In the genomic region with DNA sequence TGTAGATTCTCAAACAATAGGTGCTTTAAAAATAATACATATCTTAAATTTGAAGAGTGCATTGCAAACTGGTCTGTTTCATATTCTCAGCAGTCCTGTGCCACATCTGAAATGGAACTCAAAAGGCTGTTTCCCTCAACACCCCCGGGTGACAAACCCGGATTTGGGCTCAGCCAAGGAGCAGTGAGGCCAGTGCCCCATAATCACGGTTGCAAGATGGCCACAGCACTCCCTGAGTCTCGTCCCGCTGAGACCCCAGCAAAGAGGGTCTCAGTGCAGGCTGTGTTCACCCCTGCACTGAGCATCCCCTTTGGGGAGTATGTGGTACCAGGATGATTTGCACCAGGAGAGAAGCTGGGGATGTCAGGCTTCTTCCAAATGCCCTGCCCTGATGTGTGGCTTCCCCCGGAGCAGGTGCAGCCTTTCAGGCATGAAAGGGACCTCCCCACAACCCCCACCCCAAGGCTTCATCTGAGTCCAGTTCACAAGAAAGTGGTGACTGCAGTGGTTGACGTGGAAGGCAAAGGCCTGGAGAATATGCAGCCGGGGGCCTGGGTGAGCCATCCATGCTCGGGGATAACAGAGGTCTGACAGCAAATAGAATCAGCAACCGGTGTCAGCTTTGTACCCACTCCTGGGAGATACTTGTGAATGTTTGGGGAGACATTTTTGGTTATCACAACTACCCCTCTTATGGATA, we compare ENCODE assay signal across 19 cellular contexts.
DNase-seq lines count a peak whose midpoint lies in the region; ATAC-seq and TF ChIP-seq lines count a peak whose summit lies in the region.
"Had no signal": no experiment of that assay in that cellular context is flagged by ENCODE, and none has a peak within 500 bp of the region (broad histone marks: within the 10 kb centered on the region; RNA-seq: fewer than 3 reads in every experiment).

No MANE protein-coding gene starts in this region.

- DNase-seq in astrocyte of the cerebellum (ENCODE audit: low read depth), result peak; percentile 35
- DNase-seq in mesothelial cell of epicardium (ENCODE audit: low spot score in 2 of 2, unreplicated experiment in 2 of 2), result no peak
- peak; percentile 37 for DNase-seq in upper lobe of right lung
- DNase-seq in GF-D8 (lab: John Stamatoyannopoulos, UW), result no peak
- no peak for DNase-seq in Kasumi-1 (lab: John Stamatoyannopoulos, UW)
- no peak for DNase-seq in testis
- DNase-seq: activated CD4-positive, alpha-beta memory T cell treated with anti-CD3 and anti-CD28 coated beads for 36 hours; activated naive CD4-positive, alpha-beta T cell treated with Interleukin-2 at 50 U/mL for 16 hours; BE2C; endodermal cell; GOT3; hippocampal formation; NCI-H1417; NCI-H526 treated with DMSO at 0.1 percent for 48 hours; psoas muscle; stimulated activated CD4-positive, alpha-beta T cell treated with anti-CD3 and anti-CD28 coated beads, Interleukin-12 subunit alpha, Interleukin-12 subunit beta, amount 100 ng/mL, for 4 hours; thyroid gland had no signal

- H3K4me3 Mint-ChIP-seq in mesothelial cell of epicardium, result no peak overlapping the region
- H3K4me3 Mint-ChIP-seq: activated CD4-positive, alpha-beta memory T cell treated with anti-CD3 and anti-CD28 coated beads for 36 hours; endodermal cell; nephron had no signal

- 89 to 91% methylated on average over 8 to 10 of the region's 10 CpGs for WGBS in testis, 2 donors

- no peaks in the 10 kb centered on the region for H3K27me3 Mint-ChIP-seq in mesothelial cell of epicardium (ENCODE audit: low read depth)
- H3K27me3 Mint-ChIP-seq: activated CD4-positive, alpha-beta memory T cell treated with anti-CD3 and anti-CD28 coated beads for 36 hours had no signal

- in situ Hi-C loops in astrocyte of the cerebellum (cut with HindIII; ENCODE audit: low sequenced_read_pairs), result no loop called here

- H3K4me3 ChIP-seq in OCI-LY3 (ENCODE audit: low read length) (peak overlapping the region; percentile 41), astrocyte of the cerebellum (ENCODE audit: low read depth, low read length) (no peak overlapping the region), upper lobe of right lung (no peak overlapping the region), testis (no peak overlapping the region)
- H3K4me3 ChIP-seq: psoas muscle, thyroid gland had no signal

- TF ChIP-seq POLR2A in testis (IDR thresholded peaks at IDR 0.05), result no peak

- no peak overlapping the region for H2AFZ ChIP-seq in OCI-LY3 (ENCODE audit: low read depth, low read length)

- H3K9me3 Mint-ChIP-seq in mesothelial cell of epicardium, result no peaks in the 10 kb centered on the region
- H3K9me3 Mint-ChIP-seq: activated CD4-positive, alpha-beta memory T cell treated with anti-CD3 and anti-CD28 coated beads for 36 hours; endodermal cell; nephron had no signal

- H3K27me3 ChIP-seq in OCI-LY3 (ENCODE audit: low read depth, low read length) (peaks cover 27% of the 10 kb centered on the region), upper lobe of right lung (no peaks in the 10 kb centered on the region), testis (no peaks in the 10 kb centered on the region)
- H3K27me3 ChIP-seq: BE2C, thyroid gland had no signal

- no peak for TF ChIP-seq CTCF in OCI-LY3 (IDR thresholded peaks at IDR 0.05; ENCODE audit: low read depth, low read length)
- TF ChIP-seq CTCF in astrocyte of the cerebellum (IDR thresholded peaks at IDR 0.05; ENCODE audit: low read depth, low read length, missing control alignments), result no peak
- no peak for TF ChIP-seq CTCF in mesothelial cell of epicardium (IDR thresholded peaks at IDR 0.05; ENCODE audit: unreplicated experiment)
- no peak for TF ChIP-seq CTCF in upper lobe of right lung (IDR thresholded peaks at IDR 0.05)
- TF ChIP-seq CTCF in testis (IDR thresholded peaks at IDR 0.05), result no peak

- H3K4me1 ChIP-seq in OCI-LY3 (ENCODE audit: low read length), result peaks cover 33% of the 10 kb centered on the region
- no peaks in the 10 kb centered on the region for H3K4me1 ChIP-seq in upper lobe of right lung
- H3K4me1 ChIP-seq in testis, result no peaks in the 10 kb centered on the region
- H3K4me1 ChIP-seq: BE2C, psoas muscle, thyroid gland had no signal

- H3K79me2 ChIP-seq in OCI-LY3 (ENCODE audit: low read length), result no peaks in the 10 kb centered on the region

- no peaks in the 10 kb centered on the region for H3K36me3 Mint-ChIP-seq in mesothelial cell of epicardium
- H3K36me3 Mint-ChIP-seq: activated CD4-positive, alpha-beta memory T cell treated with anti-CD3 and anti-CD28 coated beads for 36 hours had no signal

- H3K9me3 ChIP-seq in OCI-LY3 (ENCODE audit: insufficient read depth, low read length) (no peaks in the 10 kb centered on the region), upper lobe of right lung (no peaks in the 10 kb centered on the region), testis (no peaks in the 10 kb centered on the region)
- H3K9me3 ChIP-seq: BE2C, psoas muscle, thyroid gland had no signal

- intact Hi-C loops in upper lobe of right lung (cut with DNase I) (no loop called here), testis (cut with DNase I; ENCODE audit: low total_unique reads) (no loop called here)

- no peaks in the 10 kb centered on the region for H3K4me1 Mint-ChIP-seq in mesothelial cell of epicardium

- H3K9ac ChIP-seq in OCI-LY3 (ENCODE audit: low read length), result peak overlapping the region; percentile 22; the same call in 1 of the 2 replicates

- no peak for ATAC-seq in upper lobe of right lung
- ATAC-seq: psoas muscle had no signal

- H3K4me2 ChIP-seq in OCI-LY3 (ENCODE audit: low read length), result peak overlapping the region; percentile 73

- H3K27ac ChIP-seq in OCI-LY3 (ENCODE audit: low read length), result no peak overlapping the region
- H3K27ac ChIP-seq in upper lobe of right lung, result no peak overlapping the region
- no peak overlapping the region for H3K27ac ChIP-seq in testis
- H3K27ac ChIP-seq: psoas muscle, thyroid gland had no signal

- peak overlapping the region; percentile 47 for H3K27ac Mint-ChIP-seq in mesothelial cell of epicardium
- H3K27ac Mint-ChIP-seq: activated CD4-positive, alpha-beta memory T cell treated with anti-CD3 and anti-CD28 coated beads for 36 hours; endodermal cell; nephron had no signal

- no peaks in the 10 kb centered on the region for H3K36me3 ChIP-seq in OCI-LY3 (replicated peaks; ENCODE audit: low read depth, low read length)
- H3K36me3 ChIP-seq in upper lobe of right lung, result no peaks in the 10 kb centered on the region
- H3K36me3 ChIP-seq in testis (ENCODE audit: low read depth, missing control alignments), result no peaks in the 10 kb centered on the region
- H3K36me3 ChIP-seq: BE2C, thyroid gland had no signal

- H4K20me1 ChIP-seq in OCI-LY3 (ENCODE audit: insufficient read depth, low read length), result no peaks in the 10 kb centered on the region

Comparison
In these comparisons a context has a peak if more than half of its experiments do, and no peak if none do; other contexts are left out.
1. DNase-seq: peak in astrocyte of the cerebellum (single experiment) and upper lobe of right lung (single experiment); none in mesothelial cell of epicardium (0 of 2), GF-D8 (single experiment), Kasumi-1 (0 of 2) and testis (single experiment).